ENCODE assay signal across 39 cellular contexts in genomic region chr12:129096184-129096583, GRCh38.
"Had no signal": no experiment of that assay in that cellular context is flagged by ENCODE, and none has a peak within 500 bp of the region (broad histone marks: within the 10 kb centered on the region; RNA-seq: fewer than 3 reads in every experiment).

No MANE protein-coding gene starts in this region.

- H3K27ac Mint-ChIP-seq: activated naive CD4-positive, alpha-beta T cell treated with anti-CD3 and anti-CD28 coated beads for 36 hours; activated naive CD4-positive, alpha-beta T cell treated with anti-CD3 and anti-CD28 coated beads, Interleukin-2, amount 10 ng/mL, durations not matched to agents 7 days and 5 days; activated naive CD4-positive, alpha-beta T cell treated with anti-CD3 and anti-CD28 coated beads, Interleukin-2, amount 50 U/mL, for 24 hours; activated naive CD4-positive, alpha-beta T cell treated with anti-CD3 and anti-CD28 coated beads, Interleukin-2, amount 50 U/mL, for 72 hours; activated naive CD8-positive, alpha-beta T cell; activated naive CD8-positive, alpha-beta T cell treated with anti-CD3 and anti-CD28 coated beads for 36 hours; activated naive CD8-positive, alpha-beta T cell treated with anti-CD3 and anti-CD28 coated beads, Interleukin-2, amount 10 ng/mL, durations not matched to agents 7 days and 5 days; activated naive CD8-positive, alpha-beta T cell treated with anti-CD3 and anti-CD28 coated beads, Interleukin-2, amount 50 U/mL, for 24 hours; activated T-cell treated with anti-CD3 and anti-CD28 coated beads, Interleukin-2, amount 50 U/mL, for 24 hours; activated T-cell treated with anti-CD3 and anti-CD28 coated beads, Interleukin-2, amount 50 U/mL, for 72 hours; activated T-helper 1 cell treated with anti-CD3 and anti-CD28 coated beads, Interleukin-12 subunit alpha, Interleukin-12 subunit beta, Interleukin-2, Interleukin-4 antibody, amounts not matched to agents 30 ng/mL and 10 ng/mL and 1 ng/mL, durations not matched to agents 14 hours and 24 hours and 36 hours; activated T-helper 17 cell treated with anti-CD3 and anti-CD28 coated beads, Interleukin-2, amount 50 U/mL, for 72 hours; activated T-helper 2 cell treated with anti-CD3 and anti-CD28 coated beads, Interferon-gamma antibody, Interleukin-2, Interleukin-4, amounts not matched to agents 10 μg/mL and 5 μg/mL and 100 μg/mL, durations not matched to agents 14 hours and 24 hours and 36 hours; brain had no signal

- H3K4me1 Mint-ChIP-seq: activated naive CD4-positive, alpha-beta T cell treated with anti-CD3 and anti-CD28 coated beads, Interleukin-2, amount 10 ng/mL, durations not matched to agents 7 days and 5 days; activated naive CD4-positive, alpha-beta T cell treated with anti-CD3 and anti-CD28 coated beads, Interleukin-2, amount 50 U/mL, for 24 hours; activated naive CD8-positive, alpha-beta T cell treated with anti-CD3 and anti-CD28 coated beads for 36 hours; activated naive CD8-positive, alpha-beta T cell treated with anti-CD3 and anti-CD28 coated beads, Interleukin-2, amount 10 ng/mL, durations not matched to agents 7 days and 5 days; activated naive CD8-positive, alpha-beta T cell treated with anti-CD3 and anti-CD28 coated beads, Interleukin-2, amount 50 U/mL, for 24 hours; activated T-helper 17 cell treated with anti-CD3 and anti-CD28 coated beads, Interleukin-2, amount 50 U/mL, for 72 hours; central memory CD8-positive, alpha-beta T cell had no signal

- H3K9me3 Mint-ChIP-seq: activated naive CD4-positive, alpha-beta T cell treated with anti-CD3 and anti-CD28 coated beads, Interleukin-2, amount 50 U/mL, for 24 hours; activated naive CD4-positive, alpha-beta T cell treated with anti-CD3 and anti-CD28 coated beads, Interleukin-2, amount 50 U/mL, for 72 hours; activated naive CD8-positive, alpha-beta T cell treated with anti-CD3 and anti-CD28 coated beads for 36 hours; activated T-cell treated with anti-CD3 and anti-CD28 coated beads, Interleukin-2, amount 50 U/mL, for 4 hours; activated T-helper 17 cell treated with anti-CD3 and anti-CD28 coated beads, Interleukin-2, amount 50 U/mL, for 72 hours; central memory CD8-positive, alpha-beta T cell had no signal

- H3K9me3 ChIP-seq: adrenal gland, ascending aorta, body of pancreas had no signal

- H3K4me3 ChIP-seq: adrenal gland, ascending aorta, body of pancreas, breast epithelium, cardiac muscle cell had no signal

- DNase-seq: activated effector memory CD4-positive, alpha-beta T cell treated with anti-CD3 and anti-CD28 coated beads, Interleukin-2, amount 50 U/mL, for 16 hours; activated effector memory CD4-positive, alpha-beta T cell treated with Interleukin-2 at 50 U/mL for 16 hours; activated gamma-delta T cell; activated gamma-delta T cell treated with Interleukin-2 at 50 U/mL for 16 hours; activated naive CD4-positive, alpha-beta T cell; activated naive CD4-positive, alpha-beta T cell treated with anti-CD3 and anti-CD28 coated beads for 36 hours; activated naive CD4-positive, alpha-beta T cell treated with anti-CD3 and anti-CD28 coated beads, Interleukin-2, amount 10 ng/mL, durations not matched to agents 7 days and 5 days; activated naive CD4-positive, alpha-beta T cell treated with anti-CD3 and anti-CD28 coated beads, Interleukin-2, amount 50 U/mL, for 16 hours; activated naive CD4-positive, alpha-beta T cell treated with Interleukin-2 at 50 U/mL for 16 hours; activated naive CD8-positive, alpha-beta T cell treated with anti-CD3 and anti-CD28 coated beads for 36 hours; activated naive CD8-positive, alpha-beta T cell treated with anti-CD3 and anti-CD28 coated beads, Interleukin-2, amount 10 ng/mL, durations not matched to agents 7 days and 5 days; activated naive CD8-positive, alpha-beta T cell treated with anti-CD3 and anti-CD28 coated beads, Interleukin-2, amount 50 U/mL, for 24 hours; activated T-cell treated with anti-CD3 and anti-CD28 coated beads for 4 hours; activated T-cell treated with anti-CD3 and anti-CD28 coated beads, Interleukin-2, amount 50 U/mL, for 1 hour; activated T-cell treated with anti-CD3 and anti-CD28 coated beads, Interleukin-2, amount 50 U/mL, for 24 hours; activated T-cell treated with anti-CD3 and anti-CD28 coated beads, Interleukin-2, amount 50 U/mL, for 4 hours; activated T-cell treated with anti-CD3 and anti-CD28 coated beads, Interleukin-2, amount 50 U/mL, for 48 hours; activated T-cell treated with anti-CD3 and anti-CD28 coated beads, Interleukin-2, amount 50 U/mL, for 72 hours; adrenal gland; amniotic stem cell; amygdala; anterior cingulate cortex; aorta; body of pancreas; brain microvascular endothelial cell; caudate nucleus; central memory CD4-positive, alpha-beta T cell; cerebellar nuclear complex had no signal

- H3K4me1 ChIP-seq: adrenal gland, ascending aorta, body of pancreas, breast epithelium had no signal

- ATAC-seq: activated naive CD4-positive, alpha-beta T cell treated with anti-CD3 and anti-CD28 coated beads, Interleukin-2, amount 50 U/mL, for 72 hours; activated naive CD8-positive, alpha-beta T cell treated with anti-CD3 and anti-CD28 coated beads, Interleukin-2, amount 50 U/mL, for 24 hours; activated T-cell treated with anti-CD3 and anti-CD28 coated beads, Interleukin-2, amount 50 U/mL, for 4 hours; activated T-cell treated with anti-CD3 and anti-CD28 coated beads, Interleukin-2, amount 50 U/mL, for 72 hours; activated T-helper 17 cell treated with anti-CD3 and anti-CD28 coated beads, Interleukin-2, amount 50 U/mL, for 72 hours; body of pancreas had no signal

- H3K4me3 Mint-ChIP-seq: activated naive CD4-positive, alpha-beta T cell treated with anti-CD3 and anti-CD28 coated beads for 36 hours; activated naive CD4-positive, alpha-beta T cell treated with anti-CD3 and anti-CD28 coated beads, Interleukin-2, amount 10 ng/mL, durations not matched to agents 7 days and 5 days; activated naive CD4-positive, alpha-beta T cell treated with anti-CD3 and anti-CD28 coated beads, Interleukin-2, amount 50 U/mL, for 24 hours; activated naive CD8-positive, alpha-beta T cell; activated naive CD8-positive, alpha-beta T cell treated with anti-CD3 and anti-CD28 coated beads for 36 hours; activated naive CD8-positive, alpha-beta T cell treated with anti-CD3 and anti-CD28 coated beads, Interleukin-2, amount 10 ng/mL, durations not matched to agents 7 days and 5 days; activated naive CD8-positive, alpha-beta T cell treated with anti-CD3 and anti-CD28 coated beads, Interleukin-2, amount 50 U/mL, for 24 hours; activated T-cell treated with anti-CD3 and anti-CD28 coated beads, Interleukin-2, amount 50 U/mL, for 24 hours; activated T-cell treated with anti-CD3 and anti-CD28 coated beads, Interleukin-2, amount 50 U/mL, for 4 hours; activated T-cell treated with anti-CD3 and anti-CD28 coated beads, Interleukin-2, amount 50 U/mL, for 72 hours; activated T-helper 1 cell treated with anti-CD3 and anti-CD28 coated beads, Interleukin-12 subunit alpha, Interleukin-12 subunit beta, Interleukin-2, Interleukin-4 antibody, amounts not matched to agents 30 ng/mL and 10 ng/mL and 1 ng/mL, durations not matched to agents 14 hours and 24 hours and 36 hours; activated T-helper 17 cell treated with anti-CD3 and anti-CD28 coated beads, Interleukin-2, amount 50 U/mL, for 72 hours; brain; central memory CD8-positive, alpha-beta T cell had no signal

- H3K36me3 Mint-ChIP-seq: activated naive CD4-positive, alpha-beta T cell treated with anti-CD3 and anti-CD28 coated beads, Interleukin-2, amount 10 ng/mL, durations not matched to agents 7 days and 5 days; activated naive CD4-positive, alpha-beta T cell treated with anti-CD3 and anti-CD28 coated beads, Interleukin-2, amount 50 U/mL, for 24 hours; activated naive CD4-positive, alpha-beta T cell treated with anti-CD3 and anti-CD28 coated beads, Interleukin-2, amount 50 U/mL, for 72 hours; activated naive CD8-positive, alpha-beta T cell; activated naive CD8-positive, alpha-beta T cell treated with anti-CD3 and anti-CD28 coated beads for 36 hours; activated naive CD8-positive, alpha-beta T cell treated with anti-CD3 and anti-CD28 coated beads, Interleukin-2, amount 10 ng/mL, durations not matched to agents 7 days and 5 days; brain had no signal

- H3K27me3 Mint-ChIP-seq: activated naive CD4-positive, alpha-beta T cell treated with anti-CD3 and anti-CD28 coated beads, Interleukin-2, amount 10 ng/mL, durations not matched to agents 7 days and 5 days; activated naive CD4-positive, alpha-beta T cell treated with anti-CD3 and anti-CD28 coated beads, Interleukin-2, amount 50 U/mL, for 24 hours; activated naive CD8-positive, alpha-beta T cell; activated naive CD8-positive, alpha-beta T cell treated with anti-CD3 and anti-CD28 coated beads for 36 hours; activated naive CD8-positive, alpha-beta T cell treated with anti-CD3 and anti-CD28 coated beads, Interleukin-2, amount 10 ng/mL, durations not matched to agents 7 days and 5 days; activated naive CD8-positive, alpha-beta T cell treated with anti-CD3 and anti-CD28 coated beads, Interleukin-2, amount 50 U/mL, for 24 hours; activated T-cell treated with anti-CD3 and anti-CD28 coated beads, Interleukin-2, amount 50 U/mL, for 24 hours; activated T-helper 17 cell treated with anti-CD3 and anti-CD28 coated beads, Interleukin-2, amount 50 U/mL, for 72 hours; central memory CD8-positive, alpha-beta T cell had no signal

- H3K36me3 ChIP-seq: adrenal gland, ascending aorta, brain microvascular endothelial cell, breast epithelium, cardiac muscle cell had no signal

- H3K27me3 ChIP-seq: adrenal gland, ascending aorta, body of pancreas, brain microvascular endothelial cell, breast epithelium, cardiac muscle cell had no signal

- H3K27ac ChIP-seq: adrenal gland, ascending aorta, body of pancreas, brain microvascular endothelial cell, breast epithelium, cardiac muscle cell had no signal
